Comparison of ENCODE assay signal across 15 cellular contexts in genomic region chr4:144499777-144500176, GRCh38.
DNase-seq lines count a peak whose midpoint lies in the region; ATAC-seq, FAIRE-seq and TF ChIP-seq lines count a peak whose summit lies in the region.
"Had no signal": no experiment of that assay in that cellular context is flagged by ENCODE, and none has a peak within 500 bp of the region (broad histone marks: within the 10 kb centered on the region; RNA-seq: fewer than 3 reads in every experiment).

No MANE protein-coding gene starts in this region.

- no peak for TF ChIP-seq POLR2A in H54 (IDR thresholded peaks at IDR 0.05; ENCODE audit: low read depth, low read length)

- FAIRE-seq in H54 (lab: Jason Lieb, UNC) = no peak

- peaks cover 16% of the 10 kb centered on the region for H3K9me3 Mint-ChIP-seq in mesothelial cell of epicardium
- H3K9me3 Mint-ChIP-seq in activated CD4-positive, alpha-beta T cell treated with anti-CD3 and anti-CD28 coated beads, Interleukin-2, amount 10 ng/mL, durations not matched to agents 7 days and 5 days = no peaks in the 10 kb centered on the region

- H3K4me3 Mint-ChIP-seq in mesothelial cell of epicardium = no peak overlapping the region
- H3K4me3 Mint-ChIP-seq in activated CD4-positive, alpha-beta T cell treated with anti-CD3 and anti-CD28 coated beads, Interleukin-2, amount 10 ng/mL, durations not matched to agents 7 days and 5 days = no peak overlapping the region
- H3K4me3 Mint-ChIP-seq: activated T-cell treated with anti-CD3 and anti-CD28 coated beads, Interleukin-2, amount 50 U/mL, for 24 hours; CD4-positive, alpha-beta memory T cell had no signal

- H3K27me3 Mint-ChIP-seq in mesothelial cell of epicardium (ENCODE audit: low read depth) = no peaks in the 10 kb centered on the region
- H3K27me3 Mint-ChIP-seq in activated CD4-positive, alpha-beta T cell treated with anti-CD3 and anti-CD28 coated beads, Interleukin-2, amount 10 ng/mL, durations not matched to agents 7 days and 5 days = no peaks in the 10 kb centered on the region
- H3K27me3 Mint-ChIP-seq: activated T-cell treated with anti-CD3 and anti-CD28 coated beads, Interleukin-2, amount 50 U/mL, for 24 hours; CD4-positive, alpha-beta memory T cell had no signal

- ATAC-seq in GM18909 (IDR thresholded peaks at IDR 0.05; ENCODE audit: poor library complexity, unreplicated experiment) (peak; percentile 75), GM21528 (IDR thresholded peaks at IDR 0.05; ENCODE audit: low FRiP score, unreplicated experiment) (peak; percentile 83), HG03045 (IDR thresholded peaks at IDR 0.05; ENCODE audit: unreplicated experiment) (peak; percentile 71), HG03575 (IDR thresholded peaks at IDR 0.05; ENCODE audit: extremely low read depth, insufficient number of reproducible peaks, low FRiP score, unreplicated experiment) (peak; percentile 51)
- ATAC-seq: heart right ventricle had no signal

- POLR2A ChIA-PET in activated CD4-positive, alpha-beta T cell treated with anti-CD3 and anti-CD28 coated beads, Interleukin-2, amount 10 ng/mL, durations not matched to agents 7 days and 5 days (lab: Charles Lee) = no interaction called here

- CTCF ChIA-PET in activated CD4-positive, alpha-beta T cell treated with anti-CD3 and anti-CD28 coated beads, Interleukin-2, amount 10 ng/mL, durations not matched to agents 7 days and 5 days (lab: Charles Lee) = no interaction called here

- H3K36me3 Mint-ChIP-seq in mesothelial cell of epicardium = peaks cover 2% of the 10 kb centered on the region
- no peaks in the 10 kb centered on the region for H3K36me3 Mint-ChIP-seq in activated CD4-positive, alpha-beta T cell treated with anti-CD3 and anti-CD28 coated beads, Interleukin-2, amount 10 ng/mL, durations not matched to agents 7 days and 5 days (ENCODE audit: low read depth)
- H3K36me3 Mint-ChIP-seq: CD4-positive, alpha-beta memory T cell had no signal

- peaks cover 7% of the 10 kb centered on the region for H3K4me1 Mint-ChIP-seq in mesothelial cell of epicardium
- H3K4me1 Mint-ChIP-seq in activated CD4-positive, alpha-beta T cell treated with anti-CD3 and anti-CD28 coated beads, Interleukin-2, amount 10 ng/mL, durations not matched to agents 7 days and 5 days = peaks cover 8% of the 10 kb centered on the region
- H3K4me1 Mint-ChIP-seq: CD4-positive, alpha-beta memory T cell had no signal

- no peak overlapping the region for H3K27ac Mint-ChIP-seq in mesothelial cell of epicardium
- H3K27ac Mint-ChIP-seq in activated CD4-positive, alpha-beta T cell treated with anti-CD3 and anti-CD28 coated beads, Interleukin-2, amount 10 ng/mL, durations not matched to agents 7 days and 5 days = no peak overlapping the region
- H3K27ac Mint-ChIP-seq: activated T-cell treated with anti-CD3 and anti-CD28 coated beads, Interleukin-2, amount 50 U/mL, for 24 hours; CD4-positive, alpha-beta memory T cell had no signal

- TF ChIP-seq CTCF in mesothelial cell of epicardium (IDR thresholded peaks at IDR 0.05; ENCODE audit: unreplicated experiment) = no peak

- DNase-seq in mesothelial cell of epicardium (ENCODE audit: low spot score in 2 of 2, unreplicated experiment in 2 of 2) (no peak), H54 (ENCODE audit: insufficient read length, low spot score) (no peak)
- no peak for DNase-seq in activated CD4-positive, alpha-beta T cell treated with anti-CD3 and anti-CD28 coated beads, Interleukin-2, amount 10 ng/mL, durations not matched to agents 7 days and 5 days
- DNase-seq: activated T-cell treated with anti-CD3 and anti-CD28 coated beads, Interleukin-2, amount 50 U/mL, for 24 hours; CD4-positive, alpha-beta memory T cell; colonic mucosa; heart right ventricle; NCI-H1092; PC-9; stimulated activated CD4-positive, alpha-beta T cell treated with anti-CD3 and anti-CD28 coated beads, Interleukin-15, amount 100 ng/mL, for 24 hours; testis had no signal
